Comparison of ENCODE assay signal across 13 cellular contexts in genomic region chr15:78454992-78455391, GRCh38. TPM values are rescaled to one million over a fixed set of nuclear protein-coding genes. Genes with fewer than 3 reads are reported as not detected.
DNase-seq lines count a peak whose midpoint lies in the region; ATAC-seq and TF ChIP-seq lines count a peak whose summit lies in the region.
"Had no signal": no experiment of that assay in that cellular context is flagged by ENCODE, and none has a peak within 500 bp of the region (broad histone marks: within the 10 kb centered on the region; RNA-seq: fewer than 3 reads in every experiment).

No MANE protein-coding gene starts in this region.

- H3K4me2 ChIP-seq in BLaER1 = peak overlapping the region; percentile 49

- peaks cover 28% of the 10 kb centered on the region for H3K36me3 ChIP-seq in BLaER1
- H3K36me3 ChIP-seq in brain microvascular endothelial cell (replicated peaks) = no peaks in the 10 kb centered on the region

- H3K27ac ChIP-seq in BLaER1 (no peak overlapping the region), HL-60 (replicated peaks) (peak overlapping the region; percentile 13), brain microvascular endothelial cell (no peak overlapping the region)

- peaks cover 18% of the 10 kb centered on the region for H3K36me3 Mint-ChIP-seq in activated T-helper 2 cell treated with anti-CD3 and anti-CD28 coated beads, Interferon-gamma antibody, Interleukin-2, Interleukin-4, amounts not matched to agents 10 μg/mL and 5 μg/mL and 100 μg/mL, durations not matched to agents 14 hours and 24 hours and 36 hours (ENCODE audit: low read depth)
- H3K36me3 Mint-ChIP-seq in natural killer cell treated with Interleukin-12 subunit alpha and Interleukin-12 subunit beta and Interleukin-15 and Interleukin-18, amount 100 ng/mL, for 72 hours = peaks cover 4% of the 10 kb centered on the region

- H3K4me3 Mint-ChIP-seq in activated T-helper 2 cell treated with anti-CD3 and anti-CD28 coated beads, Interferon-gamma antibody, Interleukin-2, Interleukin-4, amounts not matched to agents 10 μg/mL and 5 μg/mL and 100 μg/mL, durations not matched to agents 14 hours and 24 hours and 36 hours (ENCODE audit: low read depth) = no peak overlapping the region
- peak overlapping the region; percentile 0 for H3K4me3 Mint-ChIP-seq in natural killer cell treated with Interleukin-12 subunit alpha and Interleukin-12 subunit beta and Interleukin-15 and Interleukin-18, amount 100 ng/mL, for 72 hours
- H3K4me3 Mint-ChIP-seq: T-cell had no signal

- H3K4me1 ChIP-seq in BLaER1 = peaks cover 48% of the 10 kb centered on the region

- H3K27me3 ChIP-seq in BLaER1 = no peaks in the 10 kb centered on the region
- no peaks in the 10 kb centered on the region for H3K27me3 ChIP-seq in HL-60 (ENCODE audit: insufficient read depth, poor library complexity, severe bottlenecking)
- H3K27me3 ChIP-seq in brain microvascular endothelial cell (replicated peaks) = no peaks in the 10 kb centered on the region

- in situ Hi-C loops in brain microvascular endothelial cell (cut with HindIII; ENCODE audit: low pct_ligation_motif_present, low sequenced_read_pairs) = no loop called here

- peak; percentile 56 to 82 for DNase-seq in HL-60 (ENCODE audit: low read depth in 1 of 2, low spot score in 1 of 2)
- no peak for DNase-seq in activated T-helper 2 cell treated with anti-CD3 and anti-CD28 coated beads, Interferon-gamma antibody, Interleukin-2, Interleukin-4, amounts not matched to agents 10 μg/mL and 5 μg/mL and 100 μg/mL, durations not matched to agents 14 hours and 24 hours and 36 hours (ENCODE audit: low spot score)
- no peak for DNase-seq in natural killer cell treated with Interleukin-12 subunit alpha and Interleukin-12 subunit beta and Interleukin-15 and Interleukin-18, amount 100 ng/mL, for 72 hours (ENCODE audit: low spot score)
- no peak for DNase-seq in NCI-H524 (lab: John Stamatoyannopoulos, UW)
- DNase-seq in UCSD-AML1 (lab: John Stamatoyannopoulos, UW; ENCODE audit: unreplicated experiment) = no peak
- DNase-seq in activated CD4-positive, alpha-beta T cell treated with anti-CD3 and anti-CD28 coated beads for 1 hour = no peak
- no peak for DNase-seq in brain microvascular endothelial cell
- DNase-seq: activated T-cell treated with anti-CD3 and anti-CD28 coated beads for 4 hours, cerebellar nuclear complex, IMR-90, mammary epithelial cell had no signal

- H3K4me3 ChIP-seq in BLaER1 (no peak overlapping the region), HL-60 (replicated peaks; ENCODE audit: insufficient read depth, low read length) (no peak overlapping the region; the same call in 1 of the 2 replicates), brain microvascular endothelial cell (ENCODE audit: low read depth, low read length) (no peak overlapping the region)

- ATAC-seq in natural killer cell treated with Interleukin-12 subunit alpha and Interleukin-12 subunit beta and Interleukin-15 and Interleukin-18, amount 100 ng/mL, for 72 hours = no peak

- intact Hi-C loops in activated T-helper 2 cell treated with anti-CD3 and anti-CD28 coated beads, Interferon-gamma antibody, Interleukin-2, Interleukin-4, amounts not matched to agents 10 μg/mL and 5 μg/mL and 100 μg/mL, durations not matched to agents 14 hours and 24 hours and 36 hours (cut with micrococcal nuclease) = no loop called here

- no peaks in the 10 kb centered on the region for H3K9me3 Mint-ChIP-seq in activated T-helper 2 cell treated with anti-CD3 and anti-CD28 coated beads, Interferon-gamma antibody, Interleukin-2, Interleukin-4, amounts not matched to agents 10 μg/mL and 5 μg/mL and 100 μg/mL, durations not matched to agents 14 hours and 24 hours and 36 hours
- no peaks in the 10 kb centered on the region for H3K9me3 Mint-ChIP-seq in natural killer cell treated with Interleukin-12 subunit alpha and Interleukin-12 subunit beta and Interleukin-15 and Interleukin-18, amount 100 ng/mL, for 72 hours
- H3K9me3 Mint-ChIP-seq: T-cell had no signal

- peak overlapping the region; percentile 1 for H3K27ac Mint-ChIP-seq in activated T-helper 2 cell treated with anti-CD3 and anti-CD28 coated beads, Interferon-gamma antibody, Interleukin-2, Interleukin-4, amounts not matched to agents 10 μg/mL and 5 μg/mL and 100 μg/mL, durations not matched to agents 14 hours and 24 hours and 36 hours
- peak overlapping the region; percentile 1 to 17 for H3K27ac Mint-ChIP-seq in natural killer cell treated with Interleukin-12 subunit alpha and Interleukin-12 subunit beta and Interleukin-15 and Interleukin-18, amount 100 ng/mL, for 72 hours

- no peaks in the 10 kb centered on the region for H3K27me3 Mint-ChIP-seq in activated T-helper 2 cell treated with anti-CD3 and anti-CD28 coated beads, Interferon-gamma antibody, Interleukin-2, Interleukin-4, amounts not matched to agents 10 μg/mL and 5 μg/mL and 100 μg/mL, durations not matched to agents 14 hours and 24 hours and 36 hours (ENCODE audit: low read depth)
- H3K27me3 Mint-ChIP-seq in natural killer cell treated with Interleukin-12 subunit alpha and Interleukin-12 subunit beta and Interleukin-15 and Interleukin-18, amount 100 ng/mL, for 72 hours = no peaks in the 10 kb centered on the region
- H3K27me3 Mint-ChIP-seq: T-cell had no signal

- peaks cover 52% of the 10 kb centered on the region for H3K4me1 Mint-ChIP-seq in activated T-helper 2 cell treated with anti-CD3 and anti-CD28 coated beads, Interferon-gamma antibody, Interleukin-2, Interleukin-4, amounts not matched to agents 10 μg/mL and 5 μg/mL and 100 μg/mL, durations not matched to agents 14 hours and 24 hours and 36 hours (ENCODE audit: low read depth)
- H3K4me1 Mint-ChIP-seq in natural killer cell treated with Interleukin-12 subunit alpha and Interleukin-12 subunit beta and Interleukin-15 and Interleukin-18, amount 100 ng/mL, for 72 hours (ENCODE audit: low read depth in 2 of 2) = peaks cover 48 to 58% of the 10 kb centered on the region in 2 donors

- peaks cover 100% of the 10 kb centered on the region for H4K20me1 ChIP-seq in BLaER1

- H3K9me3 ChIP-seq in BLaER1 = no peaks in the 10 kb centered on the region

- TF ChIP-seq CTCF in HL-60 (IDR thresholded peaks at IDR 0.05; ENCODE audit: insufficient read depth, low read length) = no peak
- TF ChIP-seq CTCF in brain microvascular endothelial cell (IDR thresholded peaks at IDR 0.05; ENCODE audit: low read depth, low read length, missing control alignments) = no peak

- no peak overlapping the region for H3K9ac ChIP-seq in BLaER1

RNA-seq across cellular contexts. Expression of gene IREB2, which starts 17.0 kb away (rescaled TPM):
- total RNA-seq in activated T-helper 2 cell treated with anti-CD3 and anti-CD28 coated beads, Interferon-gamma antibody, Interleukin-2, Interleukin-4, amounts not matched to agents 10 μg/mL and 5 μg/mL and 100 μg/mL, durations not matched to agents 14 hours and 24 hours and 36 hours = 97.8 and 101 TPM in 2 replicates
- 10 to 100 TPM; 79.0 to 92.8 TPM for total RNA-seq in natural killer cell treated with Interleukin-12 subunit alpha and Interleukin-12 subunit beta and Interleukin-15 and Interleukin-18, amount 100 ng/mL, for 72 hours

RNA-seq across cellular contexts. Expression of gene HYKK, which starts 52.4 kb away (rescaled TPM):
- total RNA-seq in activated T-helper 2 cell treated with anti-CD3 and anti-CD28 coated beads, Interferon-gamma antibody, Interleukin-2, Interleukin-4, amounts not matched to agents 10 μg/mL and 5 μg/mL and 100 μg/mL, durations not matched to agents 14 hours and 24 hours and 36 hours = 0.74 and 0.89 TPM in 2 replicates
- under 1 TPM; 0.50 to 0.56 TPM for total RNA-seq in natural killer cell treated with Interleukin-12 subunit alpha and Interleukin-12 subunit beta and Interleukin-15 and Interleukin-18, amount 100 ng/mL, for 72 hours

Comparison
In these comparisons a context has a peak if more than half of its experiments do, and no peak if none do; other contexts are left out.
1. DNase-seq: peak in HL-60 (2 of 2); none in activated T-helper 2 cell treated with anti-CD3 and anti-CD28 coated beads, Interferon-gamma antibody, Interleukin-2, Interleukin-4, amounts not matched to agents 10 μg/mL and 5 μg/mL and 100 μg/mL, durations not matched to agents 14 hours and 24 hours and 36 hours (single experiment), natural killer cell treated with Interleukin-12 subunit alpha and Interleukin-12 subunit beta and Interleukin-15 and Interleukin-18, amount 100 ng/mL, for 72 hours (single experiment), NCI-H524 (0 of 2), UCSD-AML1 (single experiment), activated CD4-positive, alpha-beta T cell treated with anti-CD3 and anti-CD28 coated beads for 1 hour (single experiment) and brain microvascular endothelial cell (single experiment).